ENCODE assay signal across 1 cellular context in the genomic region with DNA sequence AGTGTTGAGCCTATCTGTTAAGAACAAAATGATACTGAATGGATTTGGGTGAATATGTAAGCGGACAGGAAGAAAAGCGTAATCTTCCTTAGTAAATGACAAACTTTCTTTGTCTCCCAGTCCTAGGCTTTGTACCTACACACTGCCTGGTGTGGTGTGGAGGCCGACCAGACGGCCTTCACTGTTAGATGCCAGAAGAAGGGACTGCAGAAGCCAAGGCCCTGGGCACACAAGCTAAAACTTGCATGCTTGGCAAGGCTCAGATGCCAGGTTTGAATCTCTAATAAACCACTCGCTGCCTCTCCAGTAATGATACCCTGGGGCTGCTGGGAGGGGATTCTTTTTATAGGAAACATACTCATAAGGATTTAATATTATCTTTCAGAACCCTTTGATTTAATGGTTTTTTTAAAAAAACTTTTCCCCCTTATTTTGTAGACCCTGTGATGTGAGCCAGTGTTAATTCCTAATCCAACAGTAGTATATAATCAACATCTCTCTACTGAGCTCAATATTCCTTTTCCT.
TF ChIP-seq lines count a peak whose summit lies in the region.

No MANE protein-coding gene starts in this region.

TF ChIP-seq in GM23338, 12 proteins besides CTCF, POLR2A, EP300 and RAD21 (continued from another document):
- TF ChIP-seq REST (IDR thresholded peaks at IDR 0.05; ENCODE audit: unreplicated experiment), result no peak
- no peak for TF ChIP-seq ZNF462 (CRISPR knock-in tag; IDR thresholded peaks at IDR 0.05)
- no peak for TF ChIP-seq EZH2phosphoT487 (IDR thresholded peaks at IDR 0.05; ENCODE audit: unreplicated experiment)
- no peak for TF ChIP-seq CREB1 (CRISPR knock-in tag; IDR thresholded peaks at IDR 0.05; ENCODE audit: low read depth)
- TF ChIP-seq JUNB (IDR thresholded peaks at IDR 0.05; ENCODE audit: unreplicated experiment), result no peak
- TF ChIP-seq STAT1 (IDR thresholded peaks at IDR 0.05; ENCODE audit: unreplicated experiment), result no peak
- no peak for TF ChIP-seq EZH2 (IDR thresholded peaks at IDR 0.05; ENCODE audit: low read depth, unreplicated experiment)
- no peak for TF ChIP-seq ETS1 (IDR thresholded peaks at IDR 0.05)
- TF ChIP-seq ZNF114 (CRISPR knock-in tag; IDR thresholded peaks at IDR 0.05), result no peak
- TF ChIP-seq NANOG (IDR thresholded peaks at IDR 0.05; ENCODE audit: borderline replicate concordance), result no peak
